Comparison of ENCODE assay signal across 35 cellular contexts in genomic region chr6:168612586-168612985, GRCh38.
DNase-seq lines count a peak whose midpoint lies in the region; ATAC-seq and TF ChIP-seq lines count a peak whose summit lies in the region.
"Had no signal": no experiment of that assay in that cellular context is flagged by ENCODE, and none has a peak within 500 bp of the region (broad histone marks: within the 10 kb centered on the region; RNA-seq: fewer than 3 reads in every experiment).

No MANE protein-coding gene starts in this region.

- no peak overlapping the region for H3K27ac ChIP-seq in neural progenitor cell
- H3K27ac ChIP-seq in neuronal stem cell (replicated peaks; ENCODE audit: low read length) = no peak overlapping the region
- H3K27ac ChIP-seq in sigmoid colon = no peak overlapping the region
- H3K27ac ChIP-seq in stomach smooth muscle (ENCODE audit: low read length) = peak overlapping the region; percentile 31
- H3K27ac ChIP-seq in mammary epithelial cell (ENCODE audit: insufficient read depth, low read depth, low read length) = no peak overlapping the region
- H3K27ac ChIP-seq: 22Rv1; A549; BLaER1; BLaER1 treated with 17β-estradiol and CSF1 and Interleukin-3, amounts not matched to agents 10 nM and 100 nM; C4-2B had no signal

- H3K4me1 Mint-ChIP-seq in neural progenitor cell (peaks cover 12% of the 10 kb centered on the region), immature natural killer cell (peaks cover 4 to 18% of the 10 kb centered on the region in 2 donors)
- H3K4me1 Mint-ChIP-seq: B cell; CD14-positive monocyte; CD4-positive, alpha-beta memory T cell; CD8-positive, alpha-beta memory T cell had no signal

- no peaks in the 10 kb centered on the region for H3F3A ChIP-seq in neural progenitor cell (ENCODE audit: low read depth)

- H4K20me1 ChIP-seq in neural progenitor cell (ENCODE audit: low read depth) = no peaks in the 10 kb centered on the region
- no peaks in the 10 kb centered on the region for H4K20me1 ChIP-seq in mammary epithelial cell (ENCODE audit: insufficient read depth, low read length)
- H4K20me1 ChIP-seq: BLaER1; BLaER1 treated with 17β-estradiol and CSF1 and Interleukin-3, amounts not matched to agents 10 nM and 100 nM had no signal

- H2BK5ac ChIP-seq in neuronal stem cell (ENCODE audit: low read length) = peak overlapping the region; percentile 48

- H3K4me2 ChIP-seq in neural progenitor cell (no peak overlapping the region), neuronal stem cell (ENCODE audit: insufficient read depth, low read length, poor library complexity, severe bottlenecking) (no peak overlapping the region), mammary epithelial cell (ENCODE audit: insufficient read depth, low read depth, low read length) (no peak overlapping the region)
- H3K4me2 ChIP-seq: A549; BLaER1; BLaER1 treated with 17β-estradiol and CSF1 and Interleukin-3, amounts not matched to agents 10 nM and 100 nM had no signal

- no peak overlapping the region for H3K4ac ChIP-seq in neuronal stem cell (ENCODE audit: low read length)

- DNase-seq in neural progenitor cell (ENCODE audit: low spot score) (no peak), neuronal stem cell (ENCODE audit: low spot score) (no peak), sigmoid colon (peak; percentile 45), mammary epithelial cell (no peak), immature natural killer cell (no peak), LoVo (ENCODE audit: low spot score) (no peak)
- DNase-seq: 8988T; ACHN; AML-193; BE2C; C1 segment of cervical spinal cord; Caco-2; Calu3; CD4-positive, alpha-beta memory T cell; CD4-positive, alpha-beta T cell; CD4-positive, CD25-positive, alpha-beta regulatory T cell; CD8-positive, alpha-beta memory T cell; CD8-positive, alpha-beta T cell; COR-L47; DMS 273 treated with DMSO at 0.1 percent for 48 hours; DMS153; DMS53; DMS79; DMS79 treated with DMSO at 0.1 percent for 48 hours; DND-41; EL had no signal

- H3K4me3 ChIP-seq in neural progenitor cell = no peak overlapping the region
- H3K4me3 ChIP-seq in neuronal stem cell (ENCODE audit: low read length in 2 of 2) = no peak overlapping the region
- H3K4me3 ChIP-seq in sigmoid colon = no peak overlapping the region
- no peak overlapping the region for H3K4me3 ChIP-seq in stomach smooth muscle (ENCODE audit: low read length in 2 of 2)
- H3K4me3 ChIP-seq in mammary epithelial cell (replicated peaks in 1 of 3; ENCODE audit: insufficient read depth in 1 of 3, low read depth in 2 of 3, low read length in 3 of 3) = no peak overlapping the region
- H3K4me3 ChIP-seq: A549; BLaER1; BLaER1 treated with 17β-estradiol and CSF1 and Interleukin-3, amounts not matched to agents 10 nM and 100 nM had no signal

- no peak for TF ChIP-seq POLR2A in sigmoid colon (IDR thresholded peaks at IDR 0.05)

- H3K27me3 Mint-ChIP-seq in neural progenitor cell (ENCODE audit: insufficient read depth, low read depth) (peaks cover 14% of the 10 kb centered on the region), immature natural killer cell (ENCODE audit: low read depth in 3 of 3) (peaks cover 1 to 4% (median 2%) of the 10 kb centered on the region in 3 donors)
- H3K27me3 Mint-ChIP-seq: B cell; CD4-positive, alpha-beta memory T cell; CD4-positive, alpha-beta T cell; CD4-positive, CD25-positive, alpha-beta regulatory T cell; CD8-positive, alpha-beta memory T cell had no signal

- ATAC-seq in GM21786 (IDR thresholded peaks at IDR 0.05; ENCODE audit: unreplicated experiment) = no peak
- ATAC-seq: A549; CD8-positive, alpha-beta T cell had no signal

- CTCF ChIA-PET in mammary epithelial cell (lab: Charles Lee; ENCODE audit: low non-redundant PET) = no interaction called here

- no peak overlapping the region for H2BK12ac ChIP-seq in neuronal stem cell (ENCODE audit: low read length)

- WGBS in neuronal stem cell (ENCODE audit: extremely low coverage in 2 of 2, insufficient read length in 2 of 2, insufficient replicate concordance in 1 of 2), 2 donors = no CpG with 5 or more reads among the region's 13 CpGs
- 95 to 97% methylated on average over 13 of the region's 13 CpGs for WGBS in sigmoid colon, 2 donors
- 80% methylated on average over 12 of the region's 13 CpGs for WGBS in mammary epithelial cell (ENCODE audit: low coverage, missing lambda C conversion rate)

- no peak overlapping the region for H3K4me3 Mint-ChIP-seq in neural progenitor cell
- no peak overlapping the region for H3K4me3 Mint-ChIP-seq in immature natural killer cell
- H3K4me3 Mint-ChIP-seq: B cell; CD14-positive monocyte; CD4-positive, alpha-beta memory T cell; CD4-positive, alpha-beta T cell; CD4-positive, CD25-positive, alpha-beta regulatory T cell; CD8-positive, alpha-beta memory T cell; CD8-positive, alpha-beta T cell had no signal

- no peak overlapping the region for H4K91ac ChIP-seq in neuronal stem cell (ENCODE audit: low read depth, low read length, poor library complexity)

- no peak for TF ChIP-seq EP300 in sigmoid colon (IDR thresholded peaks at IDR 0.05)

- H2BK15ac ChIP-seq in neuronal stem cell (ENCODE audit: low read length) = no peak overlapping the region

- H3K18ac ChIP-seq in neuronal stem cell (ENCODE audit: low read length) = peak overlapping the region; percentile 38

- TF ChIP-seq CTCF in neural progenitor cell (IDR thresholded peaks at IDR 0.05) = no peak
- TF ChIP-seq CTCF in sigmoid colon (IDR thresholded peaks at IDR 0.05) = no peak
- TF ChIP-seq CTCF in mammary epithelial cell (conservative IDR thresholded peaks at IDR 0.05 in 1 of 2, IDR thresholded peaks at IDR 0.05 in 1 of 2; ENCODE audit: extremely low read depth in 1 of 2, insufficient read depth in 1 of 2, low read depth in 1 of 2, low read length in 2 of 2) = no peak

- intact Hi-C loops in sigmoid colon (cut with DNase I) (no loop called here), mammary epithelial cell (cut with micrococcal nuclease) (no loop called here)

- H3K27ac Mint-ChIP-seq in neural progenitor cell (peak overlapping the region; percentile 14), immature natural killer cell (no peak overlapping the region)
- H3K27ac Mint-ChIP-seq: B cell; CD14-positive monocyte; CD4-positive, alpha-beta memory T cell; CD4-positive, alpha-beta T cell; CD4-positive, CD25-positive, alpha-beta regulatory T cell; CD8-positive, alpha-beta T cell had no signal

- H2BK120ac ChIP-seq in neuronal stem cell (ENCODE audit: low read depth, low read length) = no peak overlapping the region

- H3K4me1 ChIP-seq in neural progenitor cell = peaks cover 5% of the 10 kb centered on the region
- peaks cover 4 to 5% of the 10 kb centered on the region in 2 donors for H3K4me1 ChIP-seq in neuronal stem cell (ENCODE audit: control insufficient read depth in 2 of 2, insufficient read depth in 1 of 2, low read depth in 1 of 2, low read length in 2 of 2)
- H3K4me1 ChIP-seq in sigmoid colon = no peaks in the 10 kb centered on the region
- peaks cover 31% of the 10 kb centered on the region for H3K4me1 ChIP-seq in stomach smooth muscle (ENCODE audit: control insufficient read depth, insufficient read depth, low read length)
- no peaks in the 10 kb centered on the region for H3K4me1 ChIP-seq in mammary epithelial cell (ENCODE audit: insufficient read depth, low read length)
- H3K4me1 ChIP-seq: A549, BE2C had no signal

- peak overlapping the region; percentile 71 for H3K14ac ChIP-seq in neuronal stem cell (ENCODE audit: low read length)

- H3K36me3 ChIP-seq in neural progenitor cell (no peaks in the 10 kb centered on the region), neuronal stem cell (replicated peaks in 1 of 2; ENCODE audit: control insufficient read depth in 2 of 2, insufficient read depth in 2 of 2, low read length in 2 of 2) (no peaks in the 10 kb centered on the region), sigmoid colon (no peaks in the 10 kb centered on the region), stomach smooth muscle (ENCODE audit: control insufficient read depth in 2 of 2, insufficient read depth in 2 of 2, low read length in 2 of 2) (peaks cover 15 to 18% of the 10 kb centered on the region in 2 donors), mammary epithelial cell (ENCODE audit: insufficient read depth, low read length) (no peaks in the 10 kb centered on the region)
- H3K36me3 ChIP-seq: BE2C; BLaER1; BLaER1 treated with 17β-estradiol and CSF1 and Interleukin-3, amounts not matched to agents 10 nM and 100 nM had no signal

- H3K36me3 Mint-ChIP-seq in neural progenitor cell = no peaks in the 10 kb centered on the region
- H3K36me3 Mint-ChIP-seq in immature natural killer cell = no peaks in the 10 kb centered on the region
- H3K36me3 Mint-ChIP-seq: CD14-positive monocyte; CD4-positive, alpha-beta memory T cell; CD4-positive, CD25-positive, alpha-beta regulatory T cell; CD8-positive, alpha-beta memory T cell; CD8-positive, alpha-beta T cell had no signal

- no peak overlapping the region for H3K23ac ChIP-seq in neuronal stem cell (ENCODE audit: low read depth, low read length, poor library complexity)

- H3K9me3 ChIP-seq in neural progenitor cell (ENCODE audit: low read depth) = no peaks in the 10 kb centered on the region
- H3K9me3 ChIP-seq in neuronal stem cell (replicated peaks in 1 of 2; ENCODE audit: control insufficient read depth in 2 of 2, insufficient read depth in 1 of 2, low read depth in 1 of 2, low read length in 2 of 2) = peaks cover 4 to 8% of the 10 kb centered on the region in 2 donors
- H3K9me3 ChIP-seq in sigmoid colon = no peaks in the 10 kb centered on the region
- no peaks in the 10 kb centered on the region for H3K9me3 ChIP-seq in stomach smooth muscle (ENCODE audit: control insufficient read depth in 2 of 2, low read length in 2 of 2)
- peaks cover 32% of the 10 kb centered on the region for H3K9me3 ChIP-seq in mammary epithelial cell (replicated peaks; ENCODE audit: insufficient read depth, low read length)
- H3K9me3 ChIP-seq: BE2C, Caco-2 had no signal

- H3K79me2 ChIP-seq in neural progenitor cell (ENCODE audit: low read depth) (no peaks in the 10 kb centered on the region), mammary epithelial cell (ENCODE audit: insufficient read depth, low read length) (no peaks in the 10 kb centered on the region)

- H2AK5ac ChIP-seq in neuronal stem cell (ENCODE audit: low read depth, low read length) = no peak overlapping the region

- H3K9ac ChIP-seq in neural progenitor cell (no peak overlapping the region), neuronal stem cell (ENCODE audit: low read depth, low read length, poor library complexity) (no peak overlapping the region), stomach smooth muscle (ENCODE audit: low read length in 2 of 2) (no peak overlapping the region), mammary epithelial cell (ENCODE audit: insufficient read depth, low read length) (no peak overlapping the region)
- H3K9ac ChIP-seq: BLaER1; BLaER1 treated with 17β-estradiol and CSF1 and Interleukin-3, amounts not matched to agents 10 nM and 100 nM had no signal

- H2AFZ ChIP-seq in neural progenitor cell (replicated peaks) (no peak overlapping the region), neuronal stem cell (ENCODE audit: low read length) (no peak overlapping the region), mammary epithelial cell (ENCODE audit: low read depth, low read length) (no peak overlapping the region)

- in situ Hi-C loops in mammary epithelial cell (cut with MboI; ENCODE audit: low sequenced_read_pairs in 2 of 2) = no loop called here

- no peak overlapping the region for H4K8ac ChIP-seq in neuronal stem cell (ENCODE audit: low read depth, low read length)

- H3K27me3 ChIP-seq in neural progenitor cell (no peaks in the 10 kb centered on the region), neuronal stem cell (ENCODE audit: control insufficient read depth in 3 of 3, insufficient read depth in 3 of 3, low read depth in 1 of 3, low read length in 3 of 3) (no peaks in the 10 kb centered on the region), sigmoid colon (no peaks in the 10 kb centered on the region), stomach smooth muscle (ENCODE audit: control insufficient read depth in 1 of 2, insufficient read depth in 2 of 2, low read length in 2 of 2) (no peaks in the 10 kb centered on the region), mammary epithelial cell (ENCODE audit: insufficient read depth, low read length) (no peaks in the 10 kb centered on the region)
- H3K27me3 ChIP-seq: BE2C; BLaER1; BLaER1 treated with 17β-estradiol and CSF1 and Interleukin-3, amounts not matched to agents 10 nM and 100 nM had no signal

- peaks cover 8% of the 10 kb centered on the region for H3K9me3 Mint-ChIP-seq in neural progenitor cell
- peaks cover 0 to 8% (median 1%) of the 10 kb centered on the region in 6 donors for H3K9me3 Mint-ChIP-seq in immature natural killer cell
- H3K9me3 Mint-ChIP-seq: CD4-positive, alpha-beta T cell; CD8-positive, alpha-beta T cell had no signal

- no TSS peak for BruUV-seq in mammary epithelial cell (replicated peaks; lab: Mats Ljungman, UMichigan)

- no peaks in the 10 kb centered on the region for H3K79me1 ChIP-seq in neuronal stem cell (ENCODE audit: low read depth, low read length)

- dilution Hi-C loops in mammary epithelial cell (cut with HindIII; ENCODE audit: low sequenced_read_pairs) = no loop called here
